10 cellular contexts compared by ENCODE assay signal in genomic region chr11:46050065-46050464, GRCh38.
A peak's percentile ranks its signal among the peaks of the same experiment; 100 is the strongest.
DNase-seq lines count a peak whose midpoint lies in the region; ATAC-seq and TF ChIP-seq lines count a peak whose summit lies in the region.
"Had no signal": no experiment of that assay in that cellular context is flagged by ENCODE, and none has a peak within 500 bp of the region (broad histone marks: within the 10 kb centered on the region; RNA-seq: fewer than 3 reads in every experiment).

No MANE protein-coding gene starts in this region.

- H3K27me3 ChIP-seq in smooth muscle cell (ENCODE audit: low read depth) = no peaks in the 10 kb centered on the region

- H3K4me1 ChIP-seq in HEK293 (ENCODE audit: control insufficient read depth, insufficient read depth, low read length) (peaks cover 5% of the 10 kb centered on the region), smooth muscle cell (ENCODE audit: low read depth) (peaks cover 48% of the 10 kb centered on the region)

- WGBS in smooth muscle cell (ENCODE audit: low lambda C conversion rate) = 2% methylated on average over 4 of the region's 4 CpGs

- H3K27ac ChIP-seq in HEK293 (ENCODE audit: extremely low read depth, low read depth, low read length) (no peak overlapping the region), smooth muscle cell (ENCODE audit: low read depth) (peak overlapping the region; percentile 69)

- peaks cover 10% of the 10 kb centered on the region for H3K79me2 ChIP-seq in smooth muscle cell (ENCODE audit: low read depth)

- no peaks in the 10 kb centered on the region for H3K9me3 Mint-ChIP-seq in activated T-cell treated with anti-CD3 and anti-CD28 coated beads, Interleukin-2, amount 50 U/mL, for 4 hours

- TF ChIP-seq CTCF in HEK293 (tag by site-specific recombination; IDR thresholded peaks at IDR 0.05) (no peak), astrocyte of the spinal cord (IDR thresholded peaks at IDR 0.05; ENCODE audit: low read depth, low read length) (no peak), smooth muscle cell (IDR thresholded peaks at IDR 0.05; ENCODE audit: borderline replicate concordance, insufficient read depth, poor library complexity, severe bottlenecking) (no peak)

- peaks cover 0 to 5% of the 10 kb centered on the region in 2 experiments; a peak in 1 of 3 replicates for H3K36me3 ChIP-seq in HEK293 (ENCODE audit: control insufficient read depth in 2 of 2, insufficient read depth in 1 of 2, low read length in 2 of 2)
- no peaks in the 10 kb centered on the region for H3K36me3 ChIP-seq in smooth muscle cell (ENCODE audit: low read depth)

- no peak overlapping the region for H2AFZ ChIP-seq in smooth muscle cell (ENCODE audit: low read depth)

- DNase-seq in astrocyte of the spinal cord (ENCODE audit: low read depth, low spot score) (peak; percentile 86), iPS-NIHi7 (ENCODE audit: extremely low spot score) (peak; percentile 58), smooth muscle cell (lab: John Stamatoyannopoulos, UW; ENCODE audit: unreplicated experiment) (no peak), NCI-H510A (lab: John Stamatoyannopoulos, UW) (no peak)
- no peak for DNase-seq in activated CD4-positive, alpha-beta T cell treated with anti-CD3 and anti-CD28 coated beads for 4 hours
- no peak for DNase-seq in stimulated activated naive CD8-positive, alpha-beta T cell treated with anti-CD3 and anti-CD28 coated beads, Interleukin-15, Interleukin-2, amounts not matched to agents 100 U/mL and 50 U/mL, for 24 hours
- no peak for DNase-seq in activated T-cell treated with anti-CD3 and anti-CD28 coated beads, Interleukin-2, amount 50 U/mL, for 4 hours

- H3K9me3 ChIP-seq in HEK293 (ENCODE audit: control insufficient read depth, insufficient read depth, low read depth, low read length) (no peaks in the 10 kb centered on the region), smooth muscle cell (replicated peaks; ENCODE audit: low read depth) (no peaks in the 10 kb centered on the region)

- peak overlapping the region; percentile 78 for H3K4me2 ChIP-seq in smooth muscle cell

- H3K9ac ChIP-seq in smooth muscle cell (ENCODE audit: low read depth) = peak overlapping the region; percentile 15

- POLR2A ChIA-PET in HEK293 (lab: Yijun Ruan, JAX) = no interaction called here

- H3K4me3 ChIP-seq in HEK293 (ENCODE audit: low read depth, low read length) = no peak overlapping the region
- H3K4me3 ChIP-seq in astrocyte of the spinal cord (ENCODE audit: low read depth, low read length) = no peak overlapping the region
- no peak overlapping the region for H3K4me3 ChIP-seq in smooth muscle cell

- peaks cover 29% of the 10 kb centered on the region for H3K36me3 Mint-ChIP-seq in activated T-cell treated with anti-CD3 and anti-CD28 coated beads, Interleukin-2, amount 50 U/mL, for 4 hours (ENCODE audit: insufficient read depth)

- no peaks in the 10 kb centered on the region for H3K27me3 Mint-ChIP-seq in activated T-cell treated with anti-CD3 and anti-CD28 coated beads, Interleukin-2, amount 50 U/mL, for 4 hours (ENCODE audit: low read depth)
- H3K27me3 Mint-ChIP-seq: central memory CD8-positive, alpha-beta T cell; IgD-negative memory B cell had no signal

- no peak overlapping the region for H3K4me3 Mint-ChIP-seq in activated T-cell treated with anti-CD3 and anti-CD28 coated beads, Interleukin-2, amount 50 U/mL, for 4 hours
- H3K4me3 Mint-ChIP-seq: central memory CD8-positive, alpha-beta T cell; IgD-negative memory B cell had no signal

- peaks cover 73% of the 10 kb centered on the region for H4K20me1 ChIP-seq in smooth muscle cell (ENCODE audit: low read depth)

- no peak for ATAC-seq in stimulated activated naive CD8-positive, alpha-beta T cell treated with anti-CD3 and anti-CD28 coated beads, Interleukin-15, Interleukin-2, amounts not matched to agents 100 U/mL and 50 U/mL, for 24 hours
- ATAC-seq in activated T-cell treated with anti-CD3 and anti-CD28 coated beads, Interleukin-2, amount 50 U/mL, for 4 hours = no peak

- in situ Hi-C loops in astrocyte of the spinal cord (cut with HindIII; ENCODE audit: low sequenced_read_pairs) = no loop called here

- peaks cover 8% of the 10 kb centered on the region for H3F3A ChIP-seq in smooth muscle cell (ENCODE audit: low read depth)

- H3K4me1 Mint-ChIP-seq in activated T-cell treated with anti-CD3 and anti-CD28 coated beads, Interleukin-2, amount 50 U/mL, for 4 hours (ENCODE audit: low read depth) = peaks cover 7% of the 10 kb centered on the region

- CTCF ChIA-PET in HEK293 (lab: Yijun Ruan, JAX) = no interaction called here

TF ChIP-seq in HEK293, 187 proteins besides CTCF, POLR2A, EP300 and RAD21:
- TF ChIP-seq PRDM1 (tag by site-specific recombination; IDR thresholded peaks at IDR 0.05) (peak; percentile 69), ZXDB (tag by site-specific recombination; IDR thresholded peaks at IDR 0.05) (no peak)

Comparison
In these comparisons a context has a peak if more than half of its experiments do, and no peak if none do; other contexts are left out.
1. DNase-seq: peak in astrocyte of the spinal cord (single experiment) and iPS-NIHi7 (single experiment); none in smooth muscle cell (single experiment), activated CD4-positive, alpha-beta T cell treated with anti-CD3 and anti-CD28 coated beads for 4 hours (0 of 2), NCI-H510A (single experiment), stimulated activated naive CD8-positive, alpha-beta T cell treated with anti-CD3 and anti-CD28 coated beads, Interleukin-15, Interleukin-2, amounts not matched to agents 100 U/mL and 50 U/mL, for 24 hours (single experiment) and activated T-cell treated with anti-CD3 and anti-CD28 coated beads, Interleukin-2, amount 50 U/mL, for 4 hours (single experiment).